In the genomic region with DNA sequence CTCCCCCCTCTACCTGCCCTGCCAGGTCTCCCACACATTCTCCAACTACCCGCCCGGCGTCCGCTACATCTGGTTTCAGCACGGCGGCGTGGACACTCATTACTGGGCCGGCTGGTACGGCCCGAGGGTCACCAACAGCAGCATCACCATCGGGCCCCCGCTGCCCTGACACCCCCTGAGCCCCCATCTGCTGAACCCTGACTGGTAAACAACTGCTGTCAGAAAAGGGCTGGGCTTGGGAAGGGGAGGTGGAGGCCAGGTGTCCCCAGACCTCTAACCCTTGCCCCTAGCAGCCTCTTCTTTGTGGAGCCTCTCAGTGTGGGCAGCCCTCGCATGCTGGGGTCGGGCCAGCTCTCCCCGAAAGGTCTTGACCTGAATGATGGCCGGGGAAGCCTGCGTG, we compare ENCODE assay signal across 29 cellular contexts. TPM values are rescaled to one million over a fixed set of nuclear protein-coding genes. Genes with fewer than 3 reads are reported as not detected.
"Had no signal": no experiment of that assay in that cellular context is flagged by ENCODE, and none has a peak within 500 bp of the region (broad histone marks: within the 10 kb centered on the region; RNA-seq: fewer than 3 reads in every experiment).

No MANE protein-coding gene starts in this region.

- H3K9ac ChIP-seq: SK-N-SH had no signal

- H3K4me2 ChIP-seq: SK-N-SH had no signal

- H3K4me3 Mint-ChIP-seq: activated CD4-positive, alpha-beta T cell treated with anti-CD3 and anti-CD28 coated beads, Interleukin-2, amount 10 ng/mL, durations not matched to agents 7 days and 5 days; activated CD8-positive, alpha-beta T cell treated with anti-CD3 and anti-CD28 coated beads, Interleukin-2, amount 10 ng/mL, durations not matched to agents 7 days and 5 days; activated naive CD4-positive, alpha-beta T cell treated with anti-CD3 and anti-CD28 coated beads for 36 hours; activated T-cell treated with anti-CD3 and anti-CD28 coated beads, Interleukin-2, amount 50 U/mL, for 24 hours; brain; T-helper 1 cell treated with Interleukin-12 subunit alpha and Interleukin-12 subunit beta and Interleukin-4 antibody, amounts not matched to agents 30 μg/mL and 1 μg/mL, for 36 hours; T-helper 2 cell treated with Interferon-gamma antibody and Interleukin-4, amounts not matched to agents 5 μg/mL and 100 μg/mL, for 36 hours had no signal

- H3K9me3 ChIP-seq: adrenal gland, MG63, Peyer's patch, SJSA1, SK-N-SH had no signal

- DNase-seq: activated CD4-positive, alpha-beta T cell treated with anti-CD3 and anti-CD28 coated beads, Interleukin-2, amount 10 ng/mL, durations not matched to agents 7 days and 5 days; activated CD4-positive, alpha-beta T cell treated with anti-CD3 and anti-CD28 coated beads, Interleukin-2, amount 50 U/mL, for 48 hours; activated CD8-positive, alpha-beta T cell treated with anti-CD3 and anti-CD28 coated beads, Interleukin-2, amount 10 ng/mL, durations not matched to agents 7 days and 5 days; activated gamma-delta T cell; activated naive CD4-positive, alpha-beta T cell treated with anti-CD3 and anti-CD28 coated beads for 36 hours; activated T-cell treated with anti-CD3 and anti-CD28 coated beads, Interleukin-2, amount 50 U/mL, for 24 hours; adrenal gland; caudate nucleus; cerebellar nuclear complex; Kasumi-1; MG63; NCI-H1048; NCI-H1105 treated with DMSO at 0.1 percent for 48 hours; NCI-H1436; NCI-H1694; NCI-H2029; NCI-H345; NCI-H524 treated with DMSO at 0.1 percent for 48 hours; Peyer's patch; RPMI8226; SHP77 treated with DMSO at 0.1 percent for 48 hours; SK-N-SH had no signal

- H3K27ac ChIP-seq: adrenal gland, Peyer's patch, SJSA1 had no signal

- H3K27ac Mint-ChIP-seq: activated CD4-positive, alpha-beta T cell treated with anti-CD3 and anti-CD28 coated beads, Interleukin-2, amount 10 ng/mL, durations not matched to agents 7 days and 5 days; activated CD8-positive, alpha-beta T cell treated with anti-CD3 and anti-CD28 coated beads, Interleukin-2, amount 10 ng/mL, durations not matched to agents 7 days and 5 days; activated naive CD4-positive, alpha-beta T cell treated with anti-CD3 and anti-CD28 coated beads for 36 hours; activated naive CD4-positive, alpha-beta T cell treated with anti-CD3 and anti-CD28 coated beads, Interleukin-2, amount 50 U/mL, for 72 hours; activated T-helper 2 cell treated with anti-CD3 and anti-CD28 coated beads, Interferon-gamma antibody, Interleukin-2, Interleukin-4, amounts not matched to agents 10 μg/mL and 5 μg/mL and 100 μg/mL, durations not matched to agents 14 hours and 24 hours and 36 hours; brain; T-helper 1 cell treated with Interleukin-12 subunit alpha and Interleukin-12 subunit beta and Interleukin-4 antibody, amounts not matched to agents 30 μg/mL and 1 μg/mL, for 36 hours; T-helper 2 cell treated with Interferon-gamma antibody and Interleukin-4, amounts not matched to agents 5 μg/mL and 100 μg/mL, for 36 hours had no signal

- H3K27me3 Mint-ChIP-seq: activated CD4-positive, alpha-beta T cell treated with anti-CD3 and anti-CD28 coated beads, Interleukin-2, amount 10 ng/mL, durations not matched to agents 7 days and 5 days; activated T-cell treated with anti-CD3 and anti-CD28 coated beads, Interleukin-2, amount 50 U/mL, for 24 hours; brain had no signal

- H3K27me3 ChIP-seq: adrenal gland, MG63, Peyer's patch had no signal

- H3K4me3 ChIP-seq: adrenal gland, MG63, Peyer's patch, SJSA1 had no signal

- H3K36me3 ChIP-seq: Peyer's patch, SJSA1 had no signal

- H3K9me3 Mint-ChIP-seq: activated CD4-positive, alpha-beta T cell treated with anti-CD3 and anti-CD28 coated beads, Interleukin-2, amount 10 ng/mL, durations not matched to agents 7 days and 5 days; activated naive CD4-positive, alpha-beta T cell treated with anti-CD3 and anti-CD28 coated beads for 36 hours; activated naive CD4-positive, alpha-beta T cell treated with anti-CD3 and anti-CD28 coated beads, Interleukin-2, amount 50 U/mL, for 72 hours; activated T-cell treated with anti-CD3 and anti-CD28 coated beads, Interleukin-2, amount 50 U/mL, for 24 hours; activated T-helper 2 cell treated with anti-CD3 and anti-CD28 coated beads, Interferon-gamma antibody, Interleukin-2, Interleukin-4, amounts not matched to agents 10 μg/mL and 5 μg/mL and 100 μg/mL, durations not matched to agents 14 hours and 24 hours and 36 hours; brain; T-helper 1 cell treated with Interleukin-12 subunit alpha and Interleukin-12 subunit beta and Interleukin-4 antibody, amounts not matched to agents 30 μg/mL and 1 μg/mL, for 36 hours; T-helper 2 cell treated with Interferon-gamma antibody and Interleukin-4, amounts not matched to agents 5 μg/mL and 100 μg/mL, for 36 hours had no signal

- H3K36me3 Mint-ChIP-seq: activated naive CD4-positive, alpha-beta T cell treated with anti-CD3 and anti-CD28 coated beads, Interleukin-2, amount 50 U/mL, for 72 hours had no signal

- ATAC-seq: activated CD8-positive, alpha-beta T cell treated with anti-CD3 and anti-CD28 coated beads, Interleukin-2, amount 10 ng/mL, durations not matched to agents 7 days and 5 days; activated naive CD4-positive, alpha-beta T cell treated with anti-CD3 and anti-CD28 coated beads, Interleukin-2, amount 50 U/mL, for 72 hours had no signal

- H3K4me1 ChIP-seq: adrenal gland had no signal

RNA-seq across cellular contexts. Expression of a gene that starts 6.9 kb away (rescaled TPM):
- total RNA-seq: SJSA1 had no signal

RNA-seq across cellular contexts. Expression of a gene that starts 30.4 kb away (rescaled TPM):
- total RNA-seq: bronchial epithelial cell, Peyer's patch, SJSA1 had no signal
